ENCODE assay signal across 9 cellular contexts in the genomic region with DNA sequence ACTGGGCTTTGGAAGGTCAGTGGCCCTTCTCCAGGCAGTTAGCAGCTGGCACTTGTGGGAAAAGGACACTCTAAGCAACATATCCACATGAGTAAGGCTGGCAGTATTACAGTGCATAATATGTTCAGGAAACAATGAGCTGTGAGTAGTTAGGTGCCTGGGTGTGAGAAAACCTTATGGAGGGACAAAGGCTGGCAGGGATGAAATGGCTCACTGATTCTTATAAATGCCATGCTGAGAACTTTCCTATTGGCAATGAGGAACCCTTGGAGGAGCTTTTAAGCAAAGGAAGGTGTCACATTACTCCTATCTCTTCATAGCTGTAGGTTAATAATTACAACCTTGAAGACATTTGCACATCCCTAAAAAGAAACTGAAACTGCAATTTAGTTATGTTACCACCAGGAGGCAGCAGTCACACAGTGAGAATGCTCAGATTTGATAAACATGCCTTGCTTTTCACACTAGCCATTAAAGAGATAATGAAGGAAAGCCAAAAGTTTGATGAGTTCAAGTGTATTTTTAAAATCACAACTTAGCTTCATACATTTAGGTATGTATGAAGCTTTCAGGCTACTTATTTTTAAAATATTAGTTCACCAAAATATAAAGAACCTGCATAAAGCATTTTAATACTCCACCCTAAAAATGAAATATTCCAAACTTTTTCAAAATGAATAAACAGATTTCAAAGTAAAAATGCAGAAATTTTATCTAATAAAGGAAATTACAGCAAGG.
A peak's percentile ranks its signal among the peaks of the same experiment; 100 is the strongest.
DNase-seq lines count a peak whose midpoint lies in the region; ATAC-seq, FAIRE-seq and TF ChIP-seq lines count a peak whose summit lies in the region.
"Had no signal": no experiment of that assay in that cellular context is flagged by ENCODE, and none has a peak within 500 bp of the region (broad histone marks: within the 10 kb centered on the region; RNA-seq: fewer than 3 reads in every experiment).

No MANE protein-coding gene starts in this region.

- no peak overlapping the region for H2AFZ ChIP-seq in HepG2 (ENCODE audit: low read length)

- peak; percentile 39 for FAIRE-seq in HepG2 (lab: Jason Lieb, UNC)

- POLR2A ChIA-PET in HepG2 (lab: Yijun Ruan, JAX), result no interaction called here

- intact Hi-C loops in HepG2 (cut with micrococcal nuclease; ENCODE audit: unreplicated experiment), result no loop called here

- DNase-seq in CD4-positive, CD25-positive, alpha-beta regulatory T cell, result peak in 2 of 3 donors; percentile 47 to 69
- peak; percentile 48 for DNase-seq in H7
- no peak for DNase-seq in HepG2 (ENCODE audit: low spot score)
- no peak for DNase-seq in NCI-H187 (lab: John Stamatoyannopoulos, UW)
- no peak for DNase-seq in stimulated activated naive B cell treated with anti-CD40 and anti-IgM and Interleukin-4, amounts not matched to agents 10 μg/mL and 1 μg/mL and 100 μg/mL, for 72 hours
- DNase-seq in activated effector memory CD4-positive, alpha-beta T cell treated with Interleukin-2 at 50 U/mL for 16 hours, result no peak

- in situ Hi-C loops in HepG2 (cut with HindIII; ENCODE audit: extremely low pct_ligation_motif_present, low pct_unique_long_range_greater_than_20kb), result no loop called here

- CTCF ChIA-PET in HepG2 (lab: Yijun Ruan, JAX; ENCODE audit: low intra/inter-chr PET ratio, low total read pairs), result no interaction called here

- H3K4me1 Mint-ChIP-seq in CD4-positive, CD25-positive, alpha-beta regulatory T cell, result peaks cover 23 to 43% (median 35%) of the 10 kb centered on the region in 4 donors
- H3K4me1 Mint-ChIP-seq in stimulated activated naive B cell treated with anti-CD40 and anti-IgM and Interleukin-4, amounts not matched to agents 10 μg/mL and 1 μg/mL and 100 μg/mL, for 72 hours, result peaks cover 0 to 2% of the 10 kb centered on the region in 2 donors

- H3K27me3 ChIP-seq in CD4-positive, CD25-positive, alpha-beta regulatory T cell (ENCODE audit: control insufficient read depth, insufficient read depth, low read length), result no peaks in the 10 kb centered on the region
- H3K27me3 ChIP-seq in H7 (ENCODE audit: control insufficient read depth, insufficient read depth, low read length), result no peaks in the 10 kb centered on the region
- no peaks in the 10 kb centered on the region; a peak in 1 of 5 replicates for H3K27me3 ChIP-seq in HepG2 (ENCODE audit: control insufficient read depth in 1 of 2, insufficient read depth in 2 of 2, low read length in 2 of 2)

- no peaks in the 10 kb centered on the region for H3K79me2 ChIP-seq in HepG2 (ENCODE audit: insufficient read depth, low read length)

- H4K20me1 ChIP-seq in HepG2 (ENCODE audit: insufficient read depth, low read length), result no peaks in the 10 kb centered on the region

- H3K9ac ChIP-seq in HepG2 (ENCODE audit: insufficient read depth, low read depth, low read length), result no peak overlapping the region

- no peak overlapping the region for H3K27ac ChIP-seq in CD4-positive, CD25-positive, alpha-beta regulatory T cell (ENCODE audit: insufficient read depth, low read length, poor library complexity, severe bottlenecking)
- H3K27ac ChIP-seq in VCaP (no peak overlapping the region), HepG2 (ENCODE audit: extremely low read length, insufficient read depth, low read length) (no peak overlapping the region)

- H3K27ac Mint-ChIP-seq in CD4-positive, CD25-positive, alpha-beta regulatory T cell, result peak overlapping the region in 1 of 3 donors; percentile 72
- no peak overlapping the region for H3K27ac Mint-ChIP-seq in stimulated activated naive B cell treated with anti-CD40 and anti-IgM and Interleukin-4, amounts not matched to agents 10 μg/mL and 1 μg/mL and 100 μg/mL, for 72 hours
- H3K27ac Mint-ChIP-seq: activated T-helper 2 cell treated with anti-CD3 and anti-CD28 coated beads, Interferon-gamma antibody, Interleukin-2, Interleukin-4, amounts not matched to agents 10 μg/mL and 5 μg/mL and 100 μg/mL, durations not matched to agents 14 hours and 24 hours and 36 hours had no signal

- no peak overlapping the region for H3K4me3 ChIP-seq in CD4-positive, CD25-positive, alpha-beta regulatory T cell (ENCODE audit: low read depth, low read length)
- no peak overlapping the region for H3K4me3 ChIP-seq in H7 (ENCODE audit: insufficient read depth, low read depth, low read length)
- no peak overlapping the region for H3K4me3 ChIP-seq in HepG2 (replicated peaks in 1 of 3; ENCODE audit: insufficient read depth in 1 of 3, low read depth in 2 of 3, low read length in 3 of 3)

- H3K9me3 Mint-ChIP-seq in CD4-positive, CD25-positive, alpha-beta regulatory T cell, result peaks cover 0 to 7% (median 2%) of the 10 kb centered on the region in 7 donors
- H3K9me3 Mint-ChIP-seq in stimulated activated naive B cell treated with anti-CD40 and anti-IgM and Interleukin-4, amounts not matched to agents 10 μg/mL and 1 μg/mL and 100 μg/mL, for 72 hours, result peaks cover 4 to 10% of the 10 kb centered on the region in 2 donors

- no peak for ATAC-seq in CD4-positive, CD25-positive, alpha-beta regulatory T cell (ENCODE audit: low read depth in 2 of 2)
- ATAC-seq in HepG2 (no peak), HG03342 (IDR thresholded peaks at IDR 0.05; ENCODE audit: unreplicated experiment) (no peak)
- ATAC-seq in stimulated activated naive B cell treated with anti-CD40 and anti-IgM and Interleukin-4, amounts not matched to agents 10 μg/mL and 1 μg/mL and 100 μg/mL, for 72 hours (replicated peaks), result no peak

- peaks cover 7% of the 10 kb centered on the region in 2 experiments for H3K9me3 ChIP-seq in CD4-positive, CD25-positive, alpha-beta regulatory T cell (ENCODE audit: control insufficient read depth in 2 of 2, low read length in 2 of 2)
- peaks cover 10% of the 10 kb centered on the region for H3K9me3 ChIP-seq in HepG2 (ENCODE audit: low read length)

- H3K4me3 Mint-ChIP-seq in CD4-positive, CD25-positive, alpha-beta regulatory T cell, result peak overlapping the region in 1 of 4 donors; percentile 48
- H3K4me3 Mint-ChIP-seq in stimulated activated naive B cell treated with anti-CD40 and anti-IgM and Interleukin-4, amounts not matched to agents 10 μg/mL and 1 μg/mL and 100 μg/mL, for 72 hours, result no peak overlapping the region

- TF ChIP-seq CTCF in VCaP (conservative IDR thresholded peaks at IDR 0.05) (peak; percentile 68), HepG2 (CRISPR knock-in tag; IDR thresholded peaks at IDR 0.05) (peak; percentile 46)

- TF ChIP-seq POLR2A in HepG2 (IDR thresholded peaks at IDR 0.05; ENCODE audit: insufficient read depth in 1 of 2, low read depth in 2 of 2, low read length in 2 of 2), result no peak

- peaks cover 85% of the 10 kb centered on the region for H3K36me3 Mint-ChIP-seq in CD4-positive, CD25-positive, alpha-beta regulatory T cell
- H3K36me3 Mint-ChIP-seq in stimulated activated naive B cell treated with anti-CD40 and anti-IgM and Interleukin-4, amounts not matched to agents 10 μg/mL and 1 μg/mL and 100 μg/mL, for 72 hours, result peaks cover 4 to 15% of the 10 kb centered on the region in 2 donors

- peaks cover 12% of the 10 kb centered on the region for H3K4me1 ChIP-seq in CD4-positive, CD25-positive, alpha-beta regulatory T cell (ENCODE audit: control insufficient read depth, insufficient read depth, low read length, poor library complexity, severe bottlenecking)
- H3K4me1 ChIP-seq in HepG2 (ENCODE audit: insufficient read depth, low read length), result peaks cover 7% of the 10 kb centered on the region

- TF ChIP-seq EP300 in HepG2 (IDR thresholded peaks at IDR 0.05; ENCODE audit: low read depth in 2 of 2, low read length in 2 of 2) (no peak), HepG2 (CRISPR knock-in tag; IDR thresholded peaks at IDR 0.05; ENCODE audit: borderline replicate concordance) (no peak)

- no peak overlapping the region for H3K4me2 ChIP-seq in HepG2 (ENCODE audit: low read depth, low read length)

- no peak for TF ChIP-seq RAD21 in HepG2 (CRISPR knock-in tag; IDR thresholded peaks at IDR 0.05)

- H3K36me3 ChIP-seq in CD4-positive, CD25-positive, alpha-beta regulatory T cell (ENCODE audit: control insufficient read depth, insufficient read depth, low read length), result peaks cover 74% of the 10 kb centered on the region
- no peaks in the 10 kb centered on the region; the same call in 1 of the 2 replicates for H3K36me3 ChIP-seq in H7 (replicated peaks; ENCODE audit: control insufficient read depth, insufficient read depth, low read length)
- no peaks in the 10 kb centered on the region for H3K36me3 ChIP-seq in HepG2 (replicated peaks in 1 of 2; ENCODE audit: control insufficient read depth in 1 of 2, insufficient read depth in 2 of 2, low read length in 2 of 2)

- H3K27me3 Mint-ChIP-seq in CD4-positive, CD25-positive, alpha-beta regulatory T cell, result no peaks in the 10 kb centered on the region
- no peaks in the 10 kb centered on the region for H3K27me3 Mint-ChIP-seq in stimulated activated naive B cell treated with anti-CD40 and anti-IgM and Interleukin-4, amounts not matched to agents 10 μg/mL and 1 μg/mL and 100 μg/mL, for 72 hours

- no TSS peak for BruUV-seq in HepG2 (replicated peaks; lab: Mats Ljungman, UMichigan)

TF ChIP-seq in HepG2, 621 proteins besides CTCF, POLR2A, EP300 and RAD21:
- no peak for TF ChIP-seq TCF7 (IDR thresholded peaks at IDR 0.05; ENCODE audit: low read depth)
- no peak for TF ChIP-seq ZNF619 (CRISPR knock-in tag; IDR thresholded peaks at IDR 0.05)
- no peak for TF ChIP-seq ZSCAN20 (CRISPR knock-in tag; IDR thresholded peaks at IDR 0.05; ENCODE audit: borderline replicate concordance)
- no peak for TF ChIP-seq ZNF138 (CRISPR knock-in tag; IDR thresholded peaks at IDR 0.05; ENCODE audit: low read depth)
- no peak for TF ChIP-seq HOXA5 (CRISPR knock-in tag; IDR thresholded peaks at IDR 0.05)
- no peak for TF ChIP-seq ZMAT3 (CRISPR knock-in tag; conservative IDR thresholded peaks at IDR 0.05)
- TF ChIP-seq STAG1 (CRISPR knock-in tag; IDR thresholded peaks at IDR 0.05), result peak; percentile 25; the same call in 1 of the 2 replicates
- TF ChIP-seq CHD4 (IDR thresholded peaks at IDR 0.05; ENCODE audit: borderline replicate concordance, low read length), result peak; percentile 29; the same call in 1 of the 2 replicates
TF ChIP-seq in HepG2: peak in this region for 2.

Comparison
In these comparisons a context has a peak if more than half of its experiments do, and no peak if none do; other contexts are left out.
1. DNase-seq: peak in CD4-positive, CD25-positive, alpha-beta regulatory T cell (2 of 3) and H7 (single experiment); none in HepG2 (single experiment), NCI-H187 (0 of 2), stimulated activated naive B cell treated with anti-CD40 and anti-IgM and Interleukin-4, amounts not matched to agents 10 μg/mL and 1 μg/mL and 100 μg/mL, for 72 hours (single experiment) and activated effector memory CD4-positive, alpha-beta T cell treated with Interleukin-2 at 50 U/mL for 16 hours (single experiment).